Comparison of ENCODE assay signal across 1 cellular context in the genomic region with DNA sequence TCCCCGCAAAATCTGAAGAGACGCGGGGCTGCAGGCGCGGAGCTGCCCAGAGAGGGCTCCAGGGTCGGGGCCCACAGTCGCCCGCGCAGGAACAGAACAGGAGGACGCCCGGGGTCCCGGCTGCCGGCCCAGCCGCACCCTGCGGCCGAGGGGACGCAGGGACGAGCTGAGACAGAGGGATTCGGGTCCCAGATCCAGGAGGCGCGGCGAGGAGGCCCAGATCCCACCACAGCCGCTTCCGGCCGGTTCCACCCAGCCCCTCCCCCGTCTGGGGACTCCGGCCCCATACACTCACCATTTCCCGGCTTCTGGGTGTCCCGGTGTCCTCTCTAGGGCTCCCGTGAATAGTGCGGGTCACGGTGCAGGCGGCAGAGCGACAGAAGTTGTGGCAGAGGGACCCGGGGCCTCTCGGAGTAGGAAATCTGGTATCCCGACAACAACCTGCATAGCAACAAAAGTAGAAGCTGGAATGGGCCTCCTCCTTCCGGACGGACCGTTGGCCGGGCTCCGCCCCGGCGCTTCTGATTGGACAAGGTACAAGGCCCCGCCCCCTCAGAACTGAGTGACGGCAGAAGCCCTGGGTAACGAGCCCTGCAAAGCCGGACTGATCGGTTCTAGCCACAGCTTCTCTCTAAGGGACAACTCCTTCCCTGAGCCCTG.
TF ChIP-seq lines count a peak whose summit lies in the region.

TSS of gene ZNF20 (minus strand) at position 466 of the 660 bp plus-strand sequence. CDS start at position 298, 168 bp downstream.

TF ChIP-seq in HepG2, 621 proteins besides CTCF, POLR2A, EP300 and RAD21 (continued from another document and continues in another):
- TF ChIP-seq ZNF407 (CRISPR knock-in tag; IDR thresholded peaks at IDR 0.05; ENCODE audit: not compliant biosample characterization) (no peak), NFYB (CRISPR knock-in tag; IDR thresholded peaks at IDR 0.05) (peak; percentile 87), ZMYM2 (CRISPR knock-in tag; IDR thresholded peaks at IDR 0.05) (no peak), KLF16 (CRISPR knock-in tag; IDR thresholded peaks at IDR 0.05) (peak in 1 of 2 experiments; percentile 35; a peak in 1 of 4 replicates), ZNF773 (CRISPR knock-in tag; IDR thresholded peaks at IDR 0.05; ENCODE audit: borderline replicate concordance) (no peak), NBN (conservative IDR thresholded peaks at IDR 0.05) (no peak), ZNF30 (CRISPR knock-in tag; IDR thresholded peaks at IDR 0.05) (no peak), ZFX (CRISPR knock-in tag; IDR thresholded peaks at IDR 0.05; ENCODE audit: low read depth) (peak; percentile 91), KDM5A (IDR thresholded peaks at IDR 0.05; ENCODE audit: borderline replicate concordance, low read length) (no peak), NFYC (CRISPR knock-in tag; IDR thresholded peaks at IDR 0.05) (peak; percentile 80), HNRNPLL (IDR thresholded peaks at IDR 0.05; ENCODE audit: low read depth, low read length, poor library complexity, severe bottlenecking) (peak; percentile 32), ZNF782 (CRISPR knock-in tag; IDR thresholded peaks at IDR 0.05; ENCODE audit: borderline replicate concordance) (no peak), SIX4 (CRISPR knock-in tag; IDR thresholded peaks at IDR 0.05) (no peak), SNAPC2 (CRISPR knock-in tag; IDR thresholded peaks at IDR 0.05) (no peak), ZNF331 (CRISPR knock-in tag; IDR thresholded peaks at IDR 0.05) (peak; percentile 16), ZNF672 (CRISPR knock-in tag; IDR thresholded peaks at IDR 0.05) (no peak), ZNF143 (CRISPR knock-in tag; IDR thresholded peaks at IDR 0.05) (no peak), SMARCC2 (IDR thresholded peaks at IDR 0.05) (no peak), ZBTB7A (CRISPR knock-in tag; IDR thresholded peaks at IDR 0.05) (no peak), ZNF878 (CRISPR knock-in tag; IDR thresholded peaks at IDR 0.05) (no peak), ZNF678 (CRISPR knock-in tag; IDR thresholded peaks at IDR 0.05) (no peak)
- TF ChIP-seq, protein P1, sequence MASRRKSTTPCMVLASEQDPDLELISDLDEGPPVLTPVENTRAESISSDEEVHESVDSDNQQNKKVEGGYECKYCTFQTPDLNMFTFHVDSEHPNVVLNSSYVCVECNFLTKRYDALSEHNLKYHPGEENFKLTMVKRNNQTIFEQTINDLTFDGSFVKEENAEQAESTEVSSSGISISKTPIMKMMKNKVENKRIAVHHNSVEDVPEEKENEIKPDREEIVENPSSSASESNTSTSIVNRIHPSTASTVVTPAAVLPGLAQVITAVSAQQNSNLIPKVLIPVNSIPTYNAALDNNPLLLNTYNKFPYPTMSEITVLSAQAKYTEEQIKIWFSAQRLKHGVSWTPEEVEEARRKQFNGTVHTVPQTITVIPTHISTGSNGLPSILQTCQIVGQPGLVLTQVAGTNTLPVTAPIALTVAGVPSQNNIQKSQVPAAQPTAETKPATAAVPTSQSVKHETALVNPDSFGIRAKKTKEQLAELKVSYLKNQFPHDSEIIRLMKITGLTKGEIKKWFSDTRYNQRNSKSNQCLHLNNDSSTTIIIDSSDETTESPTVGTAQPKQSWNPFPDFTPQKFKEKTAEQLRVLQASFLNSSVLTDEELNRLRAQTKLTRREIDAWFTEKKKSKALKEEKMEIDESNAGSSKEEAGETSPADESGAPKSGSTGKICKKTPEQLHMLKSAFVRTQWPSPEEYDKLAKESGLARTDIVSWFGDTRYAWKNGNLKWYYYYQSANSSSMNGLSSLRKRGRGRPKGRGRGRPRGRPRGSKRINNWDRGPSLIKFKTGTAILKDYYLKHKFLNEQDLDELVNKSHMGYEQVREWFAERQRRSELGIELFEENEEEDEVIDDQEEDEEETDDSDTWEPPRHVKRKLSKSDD (CRISPR knock-in tag; IDR thresholded peaks at IDR 0.05; ENCODE audit: low read depth) = no peak
- TF ChIP-seq, protein P2, sequence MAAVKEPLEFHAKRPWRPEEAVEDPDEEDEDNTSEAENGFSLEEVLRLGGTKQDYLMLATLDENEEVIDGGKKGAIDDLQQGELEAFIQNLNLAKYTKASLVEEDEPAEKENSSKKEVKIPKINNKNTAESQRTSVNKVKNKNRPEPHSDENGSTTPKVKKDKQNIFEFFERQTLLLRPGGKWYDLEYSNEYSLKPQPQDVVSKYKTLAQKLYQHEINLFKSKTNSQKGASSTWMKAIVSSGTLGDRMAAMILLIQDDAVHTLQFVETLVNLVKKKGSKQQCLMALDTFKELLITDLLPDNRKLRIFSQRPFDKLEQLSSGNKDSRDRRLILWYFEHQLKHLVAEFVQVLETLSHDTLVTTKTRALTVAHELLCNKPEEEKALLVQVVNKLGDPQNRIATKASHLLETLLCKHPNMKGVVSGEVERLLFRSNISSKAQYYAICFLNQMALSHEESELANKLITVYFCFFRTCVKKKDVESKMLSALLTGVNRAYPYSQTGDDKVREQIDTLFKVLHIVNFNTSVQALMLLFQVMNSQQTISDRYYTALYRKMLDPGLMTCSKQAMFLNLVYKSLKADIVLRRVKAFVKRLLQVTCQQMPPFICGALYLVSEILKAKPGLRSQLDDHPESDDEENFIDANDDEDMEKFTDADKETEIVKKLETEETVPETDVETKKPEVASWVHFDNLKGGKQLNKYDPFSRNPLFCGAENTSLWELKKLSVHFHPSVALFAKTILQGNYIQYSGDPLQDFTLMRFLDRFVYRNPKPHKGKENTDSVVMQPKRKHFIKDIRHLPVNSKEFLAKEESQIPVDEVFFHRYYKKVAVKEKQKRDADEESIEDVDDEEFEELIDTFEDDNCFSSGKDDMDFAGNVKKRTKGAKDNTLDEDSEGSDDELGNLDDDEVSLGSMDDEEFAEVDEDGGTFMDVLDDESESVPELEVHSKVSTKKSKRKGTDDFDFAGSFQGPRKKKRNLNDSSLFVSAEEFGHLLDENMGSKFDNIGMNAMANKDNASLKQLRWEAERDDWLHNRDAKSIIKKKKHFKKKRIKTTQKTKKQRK (IDR thresholded peaks at IDR 0.05; ENCODE audit: low read length) = no peak
- TF ChIP-seq, protein P3, sequence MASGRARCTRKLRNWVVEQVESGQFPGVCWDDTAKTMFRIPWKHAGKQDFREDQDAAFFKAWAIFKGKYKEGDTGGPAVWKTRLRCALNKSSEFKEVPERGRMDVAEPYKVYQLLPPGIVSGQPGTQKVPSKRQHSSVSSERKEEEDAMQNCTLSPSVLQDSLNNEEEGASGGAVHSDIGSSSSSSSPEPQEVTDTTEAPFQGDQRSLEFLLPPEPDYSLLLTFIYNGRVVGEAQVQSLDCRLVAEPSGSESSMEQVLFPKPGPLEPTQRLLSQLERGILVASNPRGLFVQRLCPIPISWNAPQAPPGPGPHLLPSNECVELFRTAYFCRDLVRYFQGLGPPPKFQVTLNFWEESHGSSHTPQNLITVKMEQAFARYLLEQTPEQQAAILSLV (CRISPR knock-in tag; IDR thresholded peaks at IDR 0.05; ENCODE audit: borderline replicate concordance) = no peak
- TF ChIP-seq, protein P4, sequence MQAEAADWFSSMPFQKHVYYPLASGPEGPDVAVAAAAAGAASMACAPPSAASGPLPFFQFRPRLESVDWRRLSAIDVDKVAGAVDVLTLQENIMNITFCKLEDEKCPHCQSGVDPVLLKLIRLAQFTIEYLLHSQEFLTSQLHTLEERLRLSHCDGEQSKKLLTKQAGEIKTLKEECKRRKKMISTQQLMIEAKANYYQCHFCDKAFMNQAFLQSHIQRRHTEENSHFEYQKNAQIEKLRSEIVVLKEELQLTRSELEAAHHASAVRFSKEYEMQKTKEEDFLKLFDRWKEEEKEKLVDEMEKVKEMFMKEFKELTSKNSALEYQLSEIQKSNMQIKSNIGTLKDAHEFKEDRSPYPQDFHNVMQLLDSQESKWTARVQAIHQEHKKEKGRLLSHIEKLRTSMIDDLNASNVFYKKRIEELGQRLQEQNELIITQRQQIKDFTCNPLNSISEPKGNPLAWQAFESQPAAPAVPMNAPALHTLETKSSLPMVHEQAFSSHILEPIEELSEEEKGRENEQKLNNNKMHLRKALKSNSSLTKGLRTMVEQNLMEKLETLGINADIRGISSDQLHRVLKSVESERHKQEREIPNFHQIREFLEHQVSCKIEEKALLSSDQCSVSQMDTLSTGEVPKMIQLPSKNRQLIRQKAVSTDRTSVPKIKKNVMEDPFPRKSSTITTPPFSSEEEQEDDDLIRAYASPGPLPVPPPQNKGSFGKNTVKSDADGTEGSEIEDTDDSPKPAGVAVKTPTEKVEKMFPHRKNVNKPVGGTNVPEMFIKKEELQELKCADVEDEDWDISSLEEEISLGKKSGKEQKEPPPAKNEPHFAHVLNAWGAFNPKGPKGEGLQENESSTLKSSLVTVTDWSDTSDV (CRISPR knock-in tag; IDR thresholded peaks at IDR 0.05) = no peak
- TF ChIP-seq, protein P5, sequence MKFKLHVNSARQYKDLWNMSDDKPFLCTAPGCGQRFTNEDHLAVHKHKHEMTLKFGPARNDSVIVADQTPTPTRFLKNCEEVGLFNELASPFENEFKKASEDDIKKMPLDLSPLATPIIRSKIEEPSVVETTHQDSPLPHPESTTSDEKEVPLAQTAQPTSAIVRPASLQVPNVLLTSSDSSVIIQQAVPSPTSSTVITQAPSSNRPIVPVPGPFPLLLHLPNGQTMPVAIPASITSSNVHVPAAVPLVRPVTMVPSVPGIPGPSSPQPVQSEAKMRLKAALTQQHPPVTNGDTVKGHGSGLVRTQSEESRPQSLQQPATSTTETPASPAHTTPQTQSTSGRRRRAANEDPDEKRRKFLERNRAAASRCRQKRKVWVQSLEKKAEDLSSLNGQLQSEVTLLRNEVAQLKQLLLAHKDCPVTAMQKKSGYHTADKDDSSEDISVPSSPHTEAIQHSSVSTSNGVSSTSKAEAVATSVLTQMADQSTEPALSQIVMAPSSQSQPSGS (CRISPR knock-in tag; IDR thresholded peaks at IDR 0.05) = no peak
- TF ChIP-seq, protein P6, sequence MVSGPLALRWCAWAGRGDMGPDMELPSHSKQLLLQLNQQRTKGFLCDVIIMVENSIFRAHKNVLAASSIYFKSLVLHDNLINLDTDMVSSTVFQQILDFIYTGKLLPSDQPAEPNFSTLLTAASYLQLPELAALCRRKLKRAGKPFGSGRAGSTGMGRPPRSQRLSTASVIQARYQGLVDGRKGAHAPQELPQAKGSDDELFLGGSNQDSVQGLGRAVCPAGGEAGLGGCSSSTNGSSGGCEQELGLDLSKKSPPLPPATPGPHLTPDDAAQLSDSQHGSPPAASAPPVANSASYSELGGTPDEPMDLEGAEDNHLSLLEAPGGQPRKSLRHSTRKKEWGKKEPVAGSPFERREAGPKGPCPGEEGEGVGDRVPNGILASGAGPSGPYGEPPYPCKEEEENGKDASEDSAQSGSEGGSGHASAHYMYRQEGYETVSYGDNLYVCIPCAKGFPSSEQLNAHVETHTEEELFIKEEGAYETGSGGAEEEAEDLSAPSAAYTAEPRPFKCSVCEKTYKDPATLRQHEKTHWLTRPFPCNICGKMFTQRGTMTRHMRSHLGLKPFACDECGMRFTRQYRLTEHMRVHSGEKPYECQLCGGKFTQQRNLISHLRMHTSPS (CRISPR knock-in tag; IDR thresholded peaks at IDR 0.05; ENCODE audit: low read depth) = no peak
- TF ChIP-seq, protein P7, sequence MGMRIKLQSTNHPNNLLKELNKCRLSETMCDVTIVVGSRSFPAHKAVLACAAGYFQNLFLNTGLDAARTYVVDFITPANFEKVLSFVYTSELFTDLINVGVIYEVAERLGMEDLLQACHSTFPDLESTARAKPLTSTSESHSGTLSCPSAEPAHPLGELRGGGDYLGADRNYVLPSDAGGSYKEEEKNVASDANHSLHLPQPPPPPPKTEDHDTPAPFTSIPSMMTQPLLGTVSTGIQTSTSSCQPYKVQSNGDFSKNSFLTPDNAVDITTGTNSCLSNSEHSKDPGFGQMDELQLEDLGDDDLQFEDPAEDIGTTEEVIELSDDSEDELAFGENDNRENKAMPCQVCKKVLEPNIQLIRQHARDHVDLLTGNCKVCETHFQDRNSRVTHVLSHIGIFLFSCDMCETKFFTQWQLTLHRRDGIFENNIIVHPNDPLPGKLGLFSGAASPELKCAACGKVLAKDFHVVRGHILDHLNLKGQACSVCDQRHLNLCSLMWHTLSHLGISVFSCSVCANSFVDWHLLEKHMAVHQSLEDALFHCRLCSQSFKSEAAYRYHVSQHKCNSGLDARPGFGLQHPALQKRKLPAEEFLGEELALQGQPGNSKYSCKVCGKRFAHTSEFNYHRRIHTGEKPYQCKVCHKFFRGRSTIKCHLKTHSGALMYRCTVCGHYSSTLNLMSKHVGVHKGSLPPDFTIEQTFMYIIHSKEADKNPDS (CRISPR knock-in tag; IDR thresholded peaks at IDR 0.05) = no peak
